Comparison of ENCODE assay signal across 28 cellular contexts in the genomic region with DNA sequence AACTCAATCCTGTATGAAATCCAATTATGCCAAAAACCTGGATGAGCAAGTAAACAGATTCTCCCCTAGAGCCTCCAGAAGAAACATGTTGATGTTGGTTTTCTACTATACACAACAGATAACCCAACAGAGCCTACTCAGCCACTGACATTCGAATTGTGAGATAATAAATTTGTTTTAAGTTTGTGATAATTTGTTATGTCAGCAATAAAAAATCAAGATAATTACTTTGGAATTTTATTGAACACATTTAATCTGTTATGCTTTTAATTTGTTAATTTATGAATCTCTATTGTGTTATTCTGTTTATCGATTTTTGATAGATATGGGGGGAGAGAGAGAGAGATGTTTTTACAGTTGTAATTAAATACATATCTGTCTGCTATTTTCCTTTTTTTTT.
"Had no signal": no experiment of that assay in that cellular context is flagged by ENCODE, and none has a peak within 500 bp of the region (broad histone marks: within the 10 kb centered on the region; RNA-seq: fewer than 3 reads in every experiment).

No MANE protein-coding gene starts in this region.

- H3K4me2 ChIP-seq: neural progenitor cell, smooth muscle cell had no signal

- H3K27me3 ChIP-seq: neural progenitor cell, ovary, spleen, suprapubic skin, testis, tibial artery, transverse colon, upper lobe of right lung, uterus had no signal

- DNase-seq: natural killer cell; occipital lobe; ovary; posterior cingulate gyrus; psoas muscle; right cardiac atrium; spleen; stimulated activated CD4-positive, alpha-beta T cell treated with anti-CD3 and anti-CD28 coated beads, Interleukin-12 subunit alpha, Interleukin-12 subunit beta, amount 100 ng/mL, for 4 hours; stimulated activated CD4-positive, alpha-beta T cell treated with anti-CD3 and anti-CD28 coated beads, Interleukin-1b, Interleukin-23, amount 100 ng/mL, for 48 hours; stimulated activated CD4-positive, alpha-beta T cell treated with anti-CD3 and anti-CD28 coated beads, Interleukin-4, amount 100 ng/mL, for 1 hour; stimulated activated CD4-positive, alpha-beta T cell treated with anti-CD3 and anti-CD28 coated beads, Interleukin-4, amount 100 ng/mL, for 4 hours; stimulated activated CD8-positive, alpha-beta memory T cell treated with anti-CD3 and anti-CD28 coated beads, Interleukin-4, amount 100 ng/mL, for 48 hours; stimulated activated naive CD4-positive, alpha-beta T cell; stimulated activated naive CD8-positive, alpha-beta T cell treated with anti-CD3 and anti-CD28 coated beads, Interleukin-15, amount 100 ng/mL, for 72 hours; stimulated activated naive CD8-positive, alpha-beta T cell treated with anti-CD3 and anti-CD28 coated beads, Interleukin-15, Interleukin-2, amounts not matched to agents 100 U/mL and 50 U/mL, for 24 hours; substantia nigra; testis; tibial artery; transverse colon; upper lobe of right lung; uterus had no signal

- H3K36me3 ChIP-seq: neural progenitor cell, ovary, spleen, suprapubic skin, tibial artery, transverse colon, upper lobe of right lung, uterus had no signal

- H3K9me3 ChIP-seq: ovary, psoas muscle, suprapubic skin, testis, tibial artery, transverse colon, upper lobe of right lung, uterus had no signal

- H2AFZ ChIP-seq: neural progenitor cell, parathyroid adenoma had no signal

- ATAC-seq: natural killer cell; psoas muscle; right cardiac atrium; sciatic nerve; stimulated activated memory B cell treated with anti-CD40 and anti-IgM and Interleukin-4, amounts not matched to agents 10 μg/mL and 1 μg/mL and 100 μg/mL, for 72 hours; stimulated activated naive CD8-positive, alpha-beta T cell treated with anti-CD3 and anti-CD28 coated beads, Interleukin-15, amount 100 ng/mL, for 72 hours; stimulated activated naive CD8-positive, alpha-beta T cell treated with anti-CD3 and anti-CD28 coated beads, Interleukin-15, Interleukin-2, amounts not matched to agents 100 U/mL and 50 U/mL, for 24 hours; upper lobe of right lung had no signal

- H3K79me2 ChIP-seq: parathyroid adenoma had no signal

- H3K4me3 ChIP-seq: neural progenitor cell, ovary, psoas muscle, skin epidermis, smooth muscle cell, spleen, suprapubic skin, testis, tibial artery, transverse colon, upper lobe of right lung, uterus had no signal

- H3K9ac ChIP-seq: neural progenitor cell, parathyroid adenoma had no signal

- H3K4me1 ChIP-seq: neural progenitor cell, parathyroid adenoma, psoas muscle, spleen, suprapubic skin, testis, tibial artery, transverse colon, upper lobe of right lung, uterus had no signal

- H3K27ac ChIP-seq: neural progenitor cell, ovary, parathyroid adenoma, psoas muscle, skin epidermis, spleen, suprapubic skin, testis, tibial artery, transverse colon, upper lobe of right lung, uterus had no signal
